In the genomic region with DNA sequence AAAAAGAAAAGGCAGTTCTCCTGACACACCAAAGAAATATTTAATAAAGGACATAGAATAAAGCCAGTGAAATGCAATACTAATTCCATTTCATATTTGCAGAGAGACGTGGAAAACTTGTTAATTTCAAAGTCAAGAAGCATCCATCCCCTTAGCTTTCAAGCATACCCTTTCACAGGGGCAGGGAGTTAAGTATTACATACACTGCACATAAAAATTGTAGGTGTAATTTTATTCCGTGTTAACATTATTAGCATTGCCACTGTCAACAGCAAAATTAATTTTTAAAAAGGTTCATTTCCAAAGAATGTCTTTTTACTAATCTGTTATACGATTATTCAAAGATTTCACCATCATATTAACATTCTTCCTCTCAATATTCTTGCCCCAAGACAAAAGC, we compare ENCODE assay signal across 13 cellular contexts.
A peak's percentile ranks its signal among the peaks of the same experiment; 100 is the strongest.
DNase-seq lines count a peak whose midpoint lies in the region; ATAC-seq and TF ChIP-seq lines count a peak whose summit lies in the region.
"Had no signal": no experiment of that assay in that cellular context is flagged by ENCODE, and none has a peak within 500 bp of the region (broad histone marks: within the 10 kb centered on the region; RNA-seq: fewer than 3 reads in every experiment).

No MANE protein-coding gene starts in this region.

- H3K36me3 Mint-ChIP-seq in endodermal cell (ENCODE audit: low read depth) (no peaks in the 10 kb centered on the region), nephron progenitor cell (ENCODE audit: low read depth) (no peaks in the 10 kb centered on the region)
- H3K36me3 Mint-ChIP-seq: memory B cell had no signal

- peak overlapping the region; percentile 83 to 88 for H3K27ac ChIP-seq in right atrium auricular region
- no peak overlapping the region for H3K27ac ChIP-seq in endodermal cell (ENCODE audit: low read depth, low read length)
- H3K27ac ChIP-seq in aorta (ENCODE audit: low read depth in 1 of 2, low read length in 2 of 2), result peak overlapping the region in 1 of 2 donors; percentile 57
- no peak overlapping the region for H3K27ac ChIP-seq in caudate nucleus (ENCODE audit: low read depth, low read length)

- H3K36me3 ChIP-seq in right atrium auricular region, result no peaks in the 10 kb centered on the region
- no peaks in the 10 kb centered on the region for H3K36me3 ChIP-seq in endodermal cell (ENCODE audit: control insufficient read depth, insufficient read depth, low read length)
- H3K36me3 ChIP-seq in aorta (ENCODE audit: control insufficient read depth in 1 of 2, insufficient read depth in 2 of 2, low read length in 1 of 2), result no peaks in the 10 kb centered on the region

- H3K4me1 ChIP-seq in right atrium auricular region (peaks cover 0 to 20% of the 10 kb centered on the region in 2 donors), endodermal cell (ENCODE audit: control insufficient read depth, insufficient read depth, low read length) (peaks cover 5% of the 10 kb centered on the region), aorta (ENCODE audit: control insufficient read depth in 1 of 2, insufficient read depth in 2 of 2, low read length in 2 of 2) (no peaks in the 10 kb centered on the region)

- H3K27ac Mint-ChIP-seq in endodermal cell (no peak overlapping the region), nephron progenitor cell (no peak overlapping the region)
- H3K27ac Mint-ChIP-seq: effector memory CD8-positive, alpha-beta T cell; memory B cell had no signal

- H3K9ac ChIP-seq in endodermal cell (ENCODE audit: extremely low read depth, low read length, poor library complexity, severe bottlenecking), result no peak overlapping the region

- H3K4me3 ChIP-seq in right atrium auricular region (peak overlapping the region; percentile 49 to 53), endodermal cell (ENCODE audit: low read length) (peak overlapping the region; percentile 82), aorta (ENCODE audit: low read length in 2 of 2) (peak overlapping the region; percentile 43 to 85)

- H3K27me3 Mint-ChIP-seq in endodermal cell (ENCODE audit: insufficient read depth) (peaks cover 62% of the 10 kb centered on the region), nephron progenitor cell (ENCODE audit: low read depth, poor library complexity) (peaks cover 64% of the 10 kb centered on the region)

- H3K4me1 Mint-ChIP-seq in endodermal cell (peaks cover 38% of the 10 kb centered on the region), nephron progenitor cell (peaks cover 59% of the 10 kb centered on the region)

- peak overlapping the region; percentile 65 for H3K4me3 Mint-ChIP-seq in endodermal cell
- H3K4me3 Mint-ChIP-seq in nephron progenitor cell, result peak overlapping the region; percentile 91

- intact Hi-C loops in Right ventricle myocardium superior (cut with DNase I), result loop anchor here (5.0 kb wide), 1 partner anchor 517 kb away; a partner anchor contains a TSS
- intact Hi-C loops in aorta (cut with DNase I), result loop anchor here (5.0 to 10.0 kb wide), 3 partner anchors 239 to 619 kb away; a partner anchor contains a TSS

- 12 to 29% methylated on average over 1 to 3 of the region's 3 CpGs for WGBS in endodermal cell (ENCODE audit: insufficient coverage in 1 of 2, insufficient read length in 1 of 2), 2 experiments
- WGBS in aorta, 2 donors, result 2 to 6% methylated on average over 3 of the region's 3 CpGs

- DNase-seq in right atrium auricular region (ENCODE audit: low spot score) (no peak), Right ventricle myocardium superior (no peak), endodermal cell (no peak), nephron progenitor cell (no peak), aorta (no peak), caudate nucleus (lab: John Stamatoyannopoulos, UW) (no peak)
- DNase-seq in stimulated activated CD4-positive, alpha-beta T cell treated with anti-CD3 and anti-CD28 coated beads, Interleukin-2, amount 100 ng/mL, for 48 hours, result no peak
- DNase-seq: C1 segment of cervical spinal cord; effector memory CD8-positive, alpha-beta T cell; NCI-H187 treated with DMSO at 0.1 percent for 48 hours; SIG-M5 had no signal

- no peak for ATAC-seq in Right ventricle myocardium superior (ENCODE audit: poor library complexity)
- no peak for ATAC-seq in aorta (ENCODE audit: low FRiP score)
- no peak for ATAC-seq in GM18861 (IDR thresholded peaks at IDR 0.05; ENCODE audit: unreplicated experiment)
- ATAC-seq: effector memory CD8-positive, alpha-beta T cell had no signal

- H3K27me3 ChIP-seq in right atrium auricular region, result peaks cover 9 to 17% of the 10 kb centered on the region in 2 donors
- H3K27me3 ChIP-seq in endodermal cell (ENCODE audit: control insufficient read depth, insufficient read depth, low read length, poor library complexity, severe bottlenecking), result peaks cover 74% of the 10 kb centered on the region
- H3K27me3 ChIP-seq in aorta (ENCODE audit: control insufficient read depth in 1 of 2, insufficient read depth in 2 of 2, low read length in 1 of 2), result no peaks in the 10 kb centered on the region

- H3K9me3 ChIP-seq in right atrium auricular region, result no peaks in the 10 kb centered on the region
- H3K9me3 ChIP-seq in endodermal cell (ENCODE audit: control insufficient read depth, low read length), result no peaks in the 10 kb centered on the region
- no peaks in the 10 kb centered on the region for H3K9me3 ChIP-seq in aorta (ENCODE audit: control insufficient read depth, low read length)

- H3K9me3 Mint-ChIP-seq in endodermal cell (no peaks in the 10 kb centered on the region), nephron progenitor cell (no peaks in the 10 kb centered on the region)
- H3K9me3 Mint-ChIP-seq: memory B cell had no signal

- TF ChIP-seq CTCF in right atrium auricular region (IDR thresholded peaks at IDR 0.05), result no peak
- TF ChIP-seq CTCF in endodermal cell (conservative IDR thresholded peaks at IDR 0.05), result no peak
- TF ChIP-seq CTCF in nephron progenitor cell (IDR thresholded peaks at IDR 0.05), result no peak

Comparison
In these comparisons a context has a peak if more than half of its experiments do, and no peak if none do; other contexts are left out.
1. H3K27ac ChIP-seq: peak in right atrium auricular region (2 of 2); none in endodermal cell (single experiment) and caudate nucleus (single experiment).
2. Peak in every context shown above with its lines, with median percentiles within 50 percentile points of each other: H3K4me3 ChIP-seq.